ENCODE assay signal across 15 cellular contexts in genomic region chr7:22612776-22613175, GRCh38.
DNase-seq lines count a peak whose midpoint lies in the region; ATAC-seq and TF ChIP-seq lines count a peak whose summit lies in the region.
"Had no signal": no experiment of that assay in that cellular context is flagged by ENCODE, and none has a peak within 500 bp of the region (broad histone marks: within the 10 kb centered on the region; RNA-seq: fewer than 3 reads in every experiment).

No MANE protein-coding gene starts in this region.

- no peak for TF ChIP-seq CTCF in natural killer cell (IDR thresholded peaks at IDR 0.05)

- H3K9me3 Mint-ChIP-seq in natural killer cell treated with Interleukin-12 subunit alpha and Interleukin-12 subunit beta and Interleukin-15 and Interleukin-18, amount 100 ng/mL, for 72 hours = peaks cover 8% of the 10 kb centered on the region
- H3K9me3 Mint-ChIP-seq in natural killer cell = peaks cover 4% of the 10 kb centered on the region in 2 donors
- peaks cover 7% of the 10 kb centered on the region for H3K9me3 Mint-ChIP-seq in memory B cell
- peaks cover 2 to 19% (median 14%) of the 10 kb centered on the region in 9 donors for H3K9me3 Mint-ChIP-seq in naive thymus-derived CD8-positive, alpha-beta T cell

- POLR2A ChIA-PET in naive thymus-derived CD8-positive, alpha-beta T cell (lab: Charles Lee) = no interaction called here

- intact Hi-C loops in natural killer cell (cut with micrococcal nuclease) (no loop called here), cardiac septum (cut with DNase I) (no loop called here)

- ATAC-seq in natural killer cell treated with Interleukin-12 subunit alpha and Interleukin-12 subunit beta and Interleukin-15 and Interleukin-18, amount 100 ng/mL, for 72 hours = peak in 1 of 2 donors; percentile 62
- ATAC-seq in natural killer cell = no peak
- ATAC-seq in HG03095 (IDR thresholded peaks at IDR 0.05; ENCODE audit: unreplicated experiment) = peak; percentile 47
- no peak for ATAC-seq in memory B cell (ENCODE audit: low read depth)
- no peak for ATAC-seq in HG03280 (IDR thresholded peaks at IDR 0.05; ENCODE audit: unreplicated experiment)
- no peak for ATAC-seq in naive thymus-derived CD8-positive, alpha-beta T cell
- ATAC-seq: CD8-positive, alpha-beta T cell had no signal

- H3K4me3 Mint-ChIP-seq in natural killer cell treated with Interleukin-12 subunit alpha and Interleukin-12 subunit beta and Interleukin-15 and Interleukin-18, amount 100 ng/mL, for 72 hours = peak overlapping the region; percentile 49
- H3K4me3 Mint-ChIP-seq in natural killer cell = no peak overlapping the region
- H3K4me3 Mint-ChIP-seq in memory B cell = no peak overlapping the region
- H3K4me3 Mint-ChIP-seq in naive thymus-derived CD8-positive, alpha-beta T cell = no peak overlapping the region
- H3K4me3 Mint-ChIP-seq: CD8-positive, alpha-beta T cell had no signal

- H3K36me3 Mint-ChIP-seq in natural killer cell treated with Interleukin-12 subunit alpha and Interleukin-12 subunit beta and Interleukin-15 and Interleukin-18, amount 100 ng/mL, for 72 hours = peaks cover 20% of the 10 kb centered on the region
- H3K36me3 Mint-ChIP-seq in natural killer cell (peaks cover 2% of the 10 kb centered on the region), memory B cell (peaks cover 14% of the 10 kb centered on the region)
- peaks cover 0 to 20% (median 4%) of the 10 kb centered on the region in 3 donors for H3K36me3 Mint-ChIP-seq in naive thymus-derived CD8-positive, alpha-beta T cell
- H3K36me3 Mint-ChIP-seq: CD8-positive, alpha-beta T cell had no signal

- no peak for DNase-seq in natural killer cell treated with Interleukin-12 subunit alpha and Interleukin-12 subunit beta and Interleukin-15 and Interleukin-18, amount 100 ng/mL, for 72 hours (ENCODE audit: low spot score)
- DNase-seq in natural killer cell (no peak), memory B cell (ENCODE audit: low spot score in 2 of 2) (no peak), cardiac septum (ENCODE audit: low spot score) (no peak)
- no peak for DNase-seq in activated CD8-positive, alpha-beta memory T cell treated with anti-CD3 and anti-CD28 coated beads for 24 hours
- no peak for DNase-seq in naive thymus-derived CD8-positive, alpha-beta T cell
- DNase-seq: 8988T; CD8-positive, alpha-beta T cell; NCI-H1436; NCI-H2029 treated with DMSO at 0.1 percent for 48 hours; NCI-H748 treated with DMSO at 0.1 percent for 48 hours; Peyer's patch; Right ventricle myocardium superior had no signal

- peaks cover 22 to 29% of the 10 kb centered on the region in 2 donors for H3K27me3 Mint-ChIP-seq in natural killer cell treated with Interleukin-12 subunit alpha and Interleukin-12 subunit beta and Interleukin-15 and Interleukin-18, amount 100 ng/mL, for 72 hours
- H3K27me3 Mint-ChIP-seq in natural killer cell (ENCODE audit: low read depth in 2 of 2) (peaks cover 12 to 18% of the 10 kb centered on the region in 2 donors), memory B cell (no peaks in the 10 kb centered on the region)
- H3K27me3 Mint-ChIP-seq in naive thymus-derived CD8-positive, alpha-beta T cell = peaks cover 6 to 40% (median 19%) of the 10 kb centered on the region in 5 donors

- peaks cover 14 to 32% of the 10 kb centered on the region in 2 donors for H3K4me1 Mint-ChIP-seq in natural killer cell treated with Interleukin-12 subunit alpha and Interleukin-12 subunit beta and Interleukin-15 and Interleukin-18, amount 100 ng/mL, for 72 hours (ENCODE audit: low read depth in 2 of 2)
- H3K4me1 Mint-ChIP-seq in natural killer cell (no peaks in the 10 kb centered on the region), memory B cell (peaks cover 10% of the 10 kb centered on the region)
- no peaks in the 10 kb centered on the region for H3K4me1 Mint-ChIP-seq in naive thymus-derived CD8-positive, alpha-beta T cell

- peak overlapping the region in 1 of 2 donors; percentile 15 for H3K27ac Mint-ChIP-seq in natural killer cell treated with Interleukin-12 subunit alpha and Interleukin-12 subunit beta and Interleukin-15 and Interleukin-18, amount 100 ng/mL, for 72 hours
- no peak overlapping the region for H3K27ac Mint-ChIP-seq in natural killer cell
- H3K27ac Mint-ChIP-seq in memory B cell = peak overlapping the region; percentile 6
- no peak overlapping the region for H3K27ac Mint-ChIP-seq in naive thymus-derived CD8-positive, alpha-beta T cell
- H3K27ac Mint-ChIP-seq: CD8-positive, alpha-beta T cell had no signal
